In genomic region chr19:55487884-55488687, GRCh38 we compare ENCODE assay signal across 8 cellular contexts. TPM values are rescaled to one million over a fixed set of nuclear protein-coding genes. Genes with fewer than 3 reads are reported as not detected.
DNase-seq lines count a peak whose midpoint lies in the region; ATAC-seq and TF ChIP-seq lines count a peak whose summit lies in the region.

Gene SSC5D (plus strand): TSS chr19:55488436. CDS start chr19:55488590, 154 bp downstream.

- TF ChIP-seq CTCF in coronary artery (IDR thresholded peaks at IDR 0.05), result no peak

- peaks cover 15% of the 10 kb centered on the region for H3K36me3 ChIP-seq in MG63
- no peaks in the 10 kb centered on the region for H3K36me3 ChIP-seq in muscle layer of colon (ENCODE audit: insufficient read depth, low read length)

- peak within 1 kb of the TSS; percentile 12; the same call in 1 of the 2 replicates for H3K4me3 ChIP-seq in MG63
- peak within 1 kb of the TSS; percentile 46 for H3K4me3 ChIP-seq in coronary artery
- H3K4me3 ChIP-seq in muscle layer of colon (ENCODE audit: low read depth in 1 of 2, low read length in 2 of 2), result peak within 1 kb of the TSS; percentile 42 to 65

- DNase-seq in AG20443 (ENCODE audit: low spot score) (peak; percentile 69), MG63 (peak; percentile 79), coronary artery (ENCODE audit: low spot score) (no peak), NCI-H526 (lab: John Stamatoyannopoulos, UW) (no peak), NCI-H526 treated with DMSO at 0.1 percent for 48 hours (lab: John Stamatoyannopoulos, UW) (no peak)

- no peaks in the 10 kb centered on the region for H3K9me3 ChIP-seq in MG63
- H3K9me3 ChIP-seq in muscle layer of colon (ENCODE audit: low read length), result no peaks in the 10 kb centered on the region

- peak within 1 kb of the TSS; percentile 78 for H3K9ac ChIP-seq in muscle layer of colon (ENCODE audit: low read length)

- ATAC-seq in GM21717 (IDR thresholded peaks at IDR 0.05; ENCODE audit: unreplicated experiment), result no peak
- no peak for ATAC-seq in HG02981 (IDR thresholded peaks at IDR 0.05; ENCODE audit: unreplicated experiment)

- H3K27me3 ChIP-seq in MG63 (no peaks in the 10 kb centered on the region), muscle layer of colon (ENCODE audit: control insufficient read depth in 1 of 2, insufficient read depth in 2 of 2, low read length in 2 of 2) (no peaks in the 10 kb centered on the region)

- H3K27ac ChIP-seq in coronary artery (peak within 1 kb of the TSS; percentile 73 to 93), muscle layer of colon (ENCODE audit: low read depth, low read length) (peak within 1 kb of the TSS; percentile 99)

- H3K4me1 ChIP-seq in muscle layer of colon (ENCODE audit: insufficient read depth, low read length), result peaks cover 71% of the 10 kb centered on the region

RNA-seq across cellular contexts. Expression of gene SSC5D, which starts in this region (rescaled TPM):
- total RNA-seq in MG63 (2014; rRNA removed; shearing (Covaris generic); ENCODE audit: low replicate concordance), result 1.4 TPM in 1 of 2 replicates, not detected in the other

Comparison
In these comparisons a context has a peak if more than half of its experiments do, and no peak if none do; other contexts are left out.
1. DNase-seq: peak in AG20443 (single experiment) and MG63 (single experiment); none in coronary artery (single experiment), NCI-H526 (0 of 2) and NCI-H526 treated with DMSO at 0.1 percent for 48 hours (single experiment).
2. Peak in every context shown above with its lines, with median percentiles within 50 percentile points of each other: H3K4me3 ChIP-seq.